1 cellular context compared by ENCODE assay signal in the genomic region with DNA sequence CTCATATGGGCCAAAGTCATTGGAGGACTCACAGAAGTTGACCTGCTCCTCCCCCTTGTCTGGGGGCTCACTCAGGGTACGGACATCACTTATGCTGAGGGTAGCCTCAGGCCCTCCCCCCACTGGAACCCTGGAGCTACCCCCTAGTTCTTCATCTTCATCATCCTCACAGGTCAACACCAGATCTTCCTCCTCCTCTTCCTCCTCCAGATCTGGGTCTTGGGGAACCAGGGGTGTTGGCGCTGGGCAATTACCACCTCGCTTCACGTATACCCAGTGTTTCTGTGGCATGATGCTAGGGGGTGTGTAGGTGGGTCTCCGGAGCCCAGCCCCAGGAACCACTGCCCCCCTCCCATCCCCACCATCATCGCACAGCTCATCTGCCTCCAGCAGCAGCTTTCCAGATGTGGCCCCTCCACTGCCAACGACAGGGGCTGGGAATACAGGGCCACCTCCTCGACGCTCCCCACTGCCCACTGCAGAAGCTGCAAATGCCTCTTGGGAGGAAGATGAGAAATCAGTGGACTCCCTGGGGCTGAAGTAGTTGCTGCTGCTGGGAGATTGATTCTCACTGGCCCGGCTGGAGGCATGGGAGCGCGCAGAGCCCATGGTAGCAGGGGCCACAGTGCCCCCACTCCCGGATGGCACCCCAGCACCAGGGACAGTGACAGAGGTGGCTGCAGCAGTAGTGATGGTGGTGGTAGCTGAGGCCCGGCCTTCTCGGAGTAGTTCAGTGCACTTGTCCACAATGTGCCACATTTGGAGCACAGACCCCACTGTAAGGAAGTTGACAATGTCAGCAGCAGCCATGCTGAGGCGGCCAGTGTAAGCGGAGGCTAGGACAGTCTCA.
TF ChIP-seq lines count a peak whose summit lies in the region.

No MANE protein-coding gene starts in this region.

TF ChIP-seq in GM23338, 12 proteins besides CTCF, POLR2A, EP300 and RAD21 (continued from another document):
- TF ChIP-seq ETS1 (IDR thresholded peaks at IDR 0.05), result no peak
